In genomic region chr3:151037746-151038145, GRCh38 we compare ENCODE assay signal across 8 cellular contexts. TPM values are rescaled to one million over a fixed set of nuclear protein-coding genes. Genes with fewer than 3 reads are reported as not detected.
A peak's percentile ranks its signal among the peaks of the same experiment; 100 is the strongest.
DNase-seq lines count a peak whose midpoint lies in the region; ATAC-seq and TF ChIP-seq lines count a peak whose summit lies in the region.

No MANE protein-coding gene starts in this region.

- H4K20me1 ChIP-seq in mammary epithelial cell (ENCODE audit: insufficient read depth, low read length), result no peaks in the 10 kb centered on the region
- H4K20me1 ChIP-seq in H9 (ENCODE audit: control insufficient read depth, insufficient read depth, insufficient read length), result no peaks in the 10 kb centered on the region

- H2BK5ac ChIP-seq in H9 (ENCODE audit: insufficient read length, low read length), result no peak overlapping the region

- BruUV-seq in mammary epithelial cell (replicated peaks; lab: Mats Ljungman, UMichigan), result no TSS peak

- DNase-seq in AG04449 (ENCODE audit: low read depth, low spot score) (peak; percentile 64), HS-5 (ENCODE audit: low read depth) (peak; percentile 91), mammary epithelial cell (peak; percentile 67), left colon (peak; percentile 9 to 28), suprapubic skin (ENCODE audit: low spot score in 2 of 2) (no peak), activated gamma-delta T cell treated with Interleukin-2 at 50 U/mL for 16 hours (no peak), H9 (no peak)
- DNase-seq in stimulated activated CD4-positive, alpha-beta T cell treated with anti-CD3 and anti-CD28 coated beads, Interleukin-15, amount 100 ng/mL, for 24 hours, result no peak

- in situ Hi-C loops in mammary epithelial cell (cut with MboI; ENCODE audit: low sequenced_read_pairs in 2 of 2), result no loop called here

- H4K8ac ChIP-seq in H9 (replicated peaks; ENCODE audit: insufficient read length, low read depth, low read length), result no peak overlapping the region

- no peak overlapping the region for H3K18ac ChIP-seq in H9 (ENCODE audit: insufficient read length, low read depth, low read length)

- no peak overlapping the region for H2AFZ ChIP-seq in mammary epithelial cell (ENCODE audit: low read depth, low read length)
- H2AFZ ChIP-seq in H9 (ENCODE audit: low read length), result no peak overlapping the region

- no peak for TF ChIP-seq POLR2A in suprapubic skin (IDR thresholded peaks at IDR 0.05)

- POLR2A ChIA-PET in AG04449 (lab: Yijun Ruan, JAX), result no interaction called here

- H3K9me3 Mint-ChIP-seq in H9, result no peaks in the 10 kb centered on the region

- H3K23me2 ChIP-seq in H9 (ENCODE audit: insufficient read length, low read depth, low read length, poor library complexity, severe bottlenecking), result no peaks in the 10 kb centered on the region

- H3K14ac ChIP-seq in H9 (ENCODE audit: insufficient read depth, low read length), result no peak overlapping the region; the same call in 1 of the 2 replicates

- H3K4me3 ChIP-seq in AG04449 (ENCODE audit: low read depth, low read length) (no peak overlapping the region), mammary epithelial cell (replicated peaks in 1 of 3; ENCODE audit: insufficient read depth in 1 of 3, low read depth in 2 of 3, low read length in 3 of 3) (no peak overlapping the region), suprapubic skin (no peak overlapping the region)

- H3T11ph ChIP-seq in H9 (ENCODE audit: low read length), result no peak overlapping the region

- no peak overlapping the region for H3K4me3 Mint-ChIP-seq in H9

- H3K27me3 ChIP-seq in mammary epithelial cell (ENCODE audit: insufficient read depth, low read length) (peaks cover 1% of the 10 kb centered on the region), suprapubic skin (no peaks in the 10 kb centered on the region), H9 (ENCODE audit: insufficient read depth, low read length) (no peaks in the 10 kb centered on the region)

- H3K79me1 ChIP-seq in H9 (ENCODE audit: insufficient read depth, low read depth, low read length, poor library complexity, severe bottlenecking), result no peaks in the 10 kb centered on the region

- H2BK15ac ChIP-seq in H9 (ENCODE audit: low read depth, low read length), result no peak overlapping the region

- H3K36me3 ChIP-seq in mammary epithelial cell (ENCODE audit: insufficient read depth, low read length) (no peaks in the 10 kb centered on the region), suprapubic skin (no peaks in the 10 kb centered on the region)

- no peak overlapping the region for H4K5ac ChIP-seq in H9 (ENCODE audit: insufficient read length, low read depth, low read length)

- H3K36me3 Mint-ChIP-seq in H9 (ENCODE audit: insufficient read depth in 1 of 3, low read depth in 3 of 3), result no peaks in the 10 kb centered on the region

- no peak overlapping the region for H3K23ac ChIP-seq in H9 (ENCODE audit: insufficient read length, low read depth, low read length)

- peak; percentile 44 for ATAC-seq in left colon

- no peak overlapping the region for H2BK12ac ChIP-seq in H9 (ENCODE audit: insufficient read length, low read depth, low read length)

- H2AK5ac ChIP-seq in H9 (ENCODE audit: insufficient read length, low read length), result no peak overlapping the region

- H4K91ac ChIP-seq in H9 (ENCODE audit: insufficient read length, low read depth, low read length), result no peak overlapping the region

- no peaks in the 10 kb centered on the region for H3K27me3 Mint-ChIP-seq in H9 (ENCODE audit: low read depth)

- CTCF ChIA-PET in AG04449 (lab: Yijun Ruan, JAX), result no interaction called here
- CTCF ChIA-PET in mammary epithelial cell (lab: Charles Lee; ENCODE audit: low non-redundant PET), result interaction anchor here (0.6 kb wide), 1 partner anchor 52 kb away, joined by 4 read pairs; no protein-coding TSS in a partner anchor

- H3K27ac Mint-ChIP-seq in H9, result peak overlapping the region in 1 of 3 experiments; percentile 62; a peak in 1 of 7 replicates

- no peaks in the 10 kb centered on the region for H3K4me1 ChIP-seq in mammary epithelial cell (ENCODE audit: insufficient read depth, low read length)
- H3K4me1 ChIP-seq in suprapubic skin, result no peaks in the 10 kb centered on the region
- no peaks in the 10 kb centered on the region for H3K4me1 ChIP-seq in H9 (ENCODE audit: insufficient read depth, low read length)

- no peak overlapping the region for H3K4ac ChIP-seq in H9 (ENCODE audit: low read depth, low read length)

- no peak overlapping the region for H2BK120ac ChIP-seq in H9 (ENCODE audit: low read depth, low read length, poor library complexity, severe bottlenecking)

- no peak overlapping the region for H3K9ac ChIP-seq in mammary epithelial cell (ENCODE audit: insufficient read depth, low read length)
- H3K9ac ChIP-seq in H9 (ENCODE audit: extremely low read depth, insufficient read length, low read length), result no peak overlapping the region

- peaks cover 0 to 5% of the 10 kb centered on the region in 2 experiments; a peak in 1 of 4 replicates for H3K4me1 Mint-ChIP-seq in H9

- WGBS in mammary epithelial cell (ENCODE audit: low coverage, missing lambda C conversion rate), result 8% methylated on average over 1 of the region's 2 CpGs
- 35% methylated on average over 2 of the region's 2 CpGs for WGBS in suprapubic skin
- no CpG with 5 or more reads among the region's 2 CpGs for WGBS in H9 (ENCODE audit: extremely low coverage, insufficient read length, low lambda C conversion rate)

- intact Hi-C loops in mammary epithelial cell (cut with micrococcal nuclease), result no loop called here
- intact Hi-C loops in left colon (cut with DNase I, micrococcal nuclease), result no loop called here

- TF ChIP-seq EP300 in suprapubic skin (IDR thresholded peaks at IDR 0.05), result no peak

- H3K79me2 ChIP-seq in mammary epithelial cell (ENCODE audit: insufficient read depth, low read length) (no peaks in the 10 kb centered on the region), H9 (ENCODE audit: insufficient read depth, low read length) (no peaks in the 10 kb centered on the region)

- H3K27ac ChIP-seq in mammary epithelial cell (ENCODE audit: insufficient read depth, low read depth, low read length), result no peak overlapping the region
- no peak overlapping the region for H3K27ac ChIP-seq in suprapubic skin
- no peak overlapping the region for H3K27ac ChIP-seq in H9 (ENCODE audit: insufficient read length, low read depth, low read length)

- H2BK20ac ChIP-seq in H9 (ENCODE audit: low read depth, low read length, poor library complexity, severe bottlenecking), result no peak overlapping the region

- no peak overlapping the region for H3K56ac ChIP-seq in H9 (ENCODE audit: insufficient read length, low read depth, low read length)

- no peak overlapping the region for H3K4me2 ChIP-seq in mammary epithelial cell (ENCODE audit: insufficient read depth, low read depth, low read length)
- no peak overlapping the region for H3K4me2 ChIP-seq in H9 (ENCODE audit: insufficient read depth, insufficient read length, low read length)

- dilution Hi-C loops in mammary epithelial cell (cut with HindIII; ENCODE audit: low sequenced_read_pairs), result no loop called here

- H3K9me3 ChIP-seq in mammary epithelial cell (replicated peaks; ENCODE audit: insufficient read depth, low read length) (no peaks in the 10 kb centered on the region), suprapubic skin (no peaks in the 10 kb centered on the region), H9 (ENCODE audit: control insufficient read depth, low read depth, low read length) (no peaks in the 10 kb centered on the region)

- TF ChIP-seq CTCF in AG04449 (IDR thresholded peaks at IDR 0.05; ENCODE audit: insufficient read depth, low read length, missing control alignments) (no peak), mammary epithelial cell (conservative IDR thresholded peaks at IDR 0.05 in 1 of 2, IDR thresholded peaks at IDR 0.05 in 1 of 2; ENCODE audit: extremely low read depth in 1 of 2, insufficient read depth in 1 of 2, low read depth in 1 of 2, low read length in 2 of 2) (no peak), suprapubic skin (IDR thresholded peaks at IDR 0.05) (no peak), H9 (conservative IDR thresholded peaks at IDR 0.05) (no peak)

RNA-seq across cellular contexts. Expression of gene MED12L, which starts 47.7 kb away (rescaled TPM):
- total RNA-seq in mammary epithelial cell, result under 1 TPM; 0.19 to 0.33 TPM
- 0.01 TPM for polyA plus RNA-seq in mammary epithelial cell
- not detected for polyA minus RNA-seq in mammary epithelial cell
- under 1 TPM; 0.37 to 0.45 TPM for total RNA-seq in left colon
- under 1 TPM; 0.08 to 0.80 (median 0.22) TPM for total RNA-seq in suprapubic skin
- total RNA-seq in H9 (2021), result 14.9 and 16.4 TPM in 2 replicates

Comparison
In these comparisons a context has a peak if more than half of its experiments do, and no peak if none do; other contexts are left out.
1. DNase-seq: peak in AG04449 (single experiment), HS-5 (single experiment), mammary epithelial cell (single experiment) and left colon (2 of 2); none in suprapubic skin (0 of 2), stimulated activated CD4-positive, alpha-beta T cell treated with anti-CD3 and anti-CD28 coated beads, Interleukin-15, amount 100 ng/mL, for 24 hours (single experiment), activated gamma-delta T cell treated with Interleukin-2 at 50 U/mL for 16 hours (single experiment) and H9 (single experiment).